10 cellular contexts compared by ENCODE assay signal in genomic region chr11:45285931-45286632, GRCh38. TPM values are rescaled to one million over a fixed set of nuclear protein-coding genes. Genes with fewer than 3 reads are reported as not detected.
DNase-seq lines count a peak whose midpoint lies in the region; ATAC-seq, FAIRE-seq and TF ChIP-seq lines count a peak whose summit lies in the region.
"Had no signal": no experiment of that assay in that cellular context is flagged by ENCODE, and none has a peak within 500 bp of the region (broad histone marks: within the 10 kb centered on the region; RNA-seq: fewer than 3 reads in every experiment).

A gene with protein sequence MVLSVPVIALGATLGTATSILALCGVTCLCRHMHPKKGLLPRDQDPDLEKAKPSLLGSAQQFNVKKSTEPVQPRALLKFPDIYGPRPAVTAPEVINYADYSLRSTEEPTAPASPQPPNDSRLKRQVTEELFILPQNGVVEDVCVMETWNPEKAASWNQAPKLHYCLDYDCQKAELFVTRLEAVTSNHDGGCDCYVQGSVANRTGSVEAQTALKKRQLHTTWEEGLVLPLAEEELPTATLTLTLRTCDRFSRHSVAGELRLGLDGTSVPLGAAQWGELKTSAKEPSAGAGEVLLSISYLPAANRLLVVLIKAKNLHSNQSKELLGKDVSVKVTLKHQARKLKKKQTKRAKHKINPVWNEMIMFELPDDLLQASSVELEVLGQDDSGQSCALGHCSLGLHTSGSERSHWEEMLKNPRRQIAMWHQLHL (minus strand): TSS chr11:45286341. CDS start chr11:45286207, 134 bp downstream.

- no peak for TF ChIP-seq POLR2A in esophagus squamous epithelium (IDR thresholded peaks at IDR 0.05)

- no peak within 1 kb of the TSS for H3K4me3 Mint-ChIP-seq in effector memory CD8-positive, alpha-beta T cell
- H3K4me3 Mint-ChIP-seq: T-helper 1 cell treated with Interleukin-12 subunit alpha and Interleukin-12 subunit beta and Interleukin-4 antibody, amounts not matched to agents 30 μg/mL and 1 μg/mL, for 36 hours had no signal

- H3K27me3 ChIP-seq in WERI-Rb-1 (ENCODE audit: insufficient read depth, low read depth, severe bottlenecking) (no peaks in the 10 kb centered on the region), iPS-15b (ENCODE audit: control insufficient read depth, insufficient read depth, low read length) (peaks cover 24% of the 10 kb centered on the region), small intestine (ENCODE audit: control insufficient read depth in 2 of 2, insufficient read depth in 2 of 2, low read length in 2 of 2) (peaks cover 0 to 17% of the 10 kb centered on the region in 2 donors), esophagus squamous epithelium (peaks cover 5 to 92% (median 19%) of the 10 kb centered on the region in 4 donors)

- no peak for FAIRE-seq in small intestine (lab: Jason Lieb, UNC)

- H3K9me3 ChIP-seq in WERI-Rb-1 (ENCODE audit: severe bottlenecking): peaks cover 5% of the 10 kb centered on the region
- no peaks in the 10 kb centered on the region for H3K9me3 ChIP-seq in iPS-15b (ENCODE audit: control insufficient read depth, insufficient read depth, low read length)
- H3K9me3 ChIP-seq in small intestine (ENCODE audit: control insufficient read depth, low read depth): no peaks in the 10 kb centered on the region
- peaks cover 0 to 7% (median 0%) of the 10 kb centered on the region in 3 donors for H3K9me3 ChIP-seq in esophagus squamous epithelium

- peaks cover 62 to 92% of the 10 kb centered on the region in 2 donors for H3K27me3 Mint-ChIP-seq in effector memory CD8-positive, alpha-beta T cell

- TF ChIP-seq CTCF in WERI-Rb-1 (IDR thresholded peaks at IDR 0.05; ENCODE audit: low read depth, low read length) (no peak), esophagus squamous epithelium (IDR thresholded peaks at IDR 0.05) (no peak)

- peak; percentile 45 for DNase-seq in M059J (ENCODE audit: low read depth)
- peak; percentile 91 for DNase-seq in WERI-Rb-1
- DNase-seq in small intestine: peak; percentile 82
- DNase-seq in effector memory CD8-positive, alpha-beta T cell: no peak
- no peak for DNase-seq in esophagus squamous epithelium (lab: John Stamatoyannopoulos, UW)
- no peak for DNase-seq in SKM-1 treated with dmso at 0.1 percent for 144 hours (lab: John Stamatoyannopoulos, UW; ENCODE audit: unreplicated experiment)

- 0 to 8% (median 3%) methylated on average over 27 to 50 of the region's 50 CpGs for WGBS in small intestine, 3 donors
- 25 to 47% methylated on average over 2 to 4 of the region's 50 CpGs for WGBS in esophagus squamous epithelium, 2 donors

- H3K4me1 ChIP-seq in iPS-15b (ENCODE audit: control insufficient read depth, insufficient read depth, low read length): no peaks in the 10 kb centered on the region
- H3K4me1 ChIP-seq in small intestine (ENCODE audit: control insufficient read depth in 2 of 2, insufficient read depth in 1 of 2, low read depth in 1 of 2, low read length in 1 of 2): no peaks in the 10 kb centered on the region
- peaks cover 0 to 10% (median 5%) of the 10 kb centered on the region in 3 donors for H3K4me1 ChIP-seq in esophagus squamous epithelium

- intact Hi-C loops in esophagus squamous epithelium (cut with DNase I): no loop called here

- peak within 1 kb of the TSS; percentile 78 for H3K4me3 ChIP-seq in WERI-Rb-1 (ENCODE audit: low read depth, low read length)
- peak within 1 kb of the TSS; percentile 68 for H3K4me3 ChIP-seq in iPS-15b (ENCODE audit: low read depth, low read length)
- peak within 1 kb of the TSS in 1 of 2 donors; percentile 72 for H3K4me3 ChIP-seq in small intestine (ENCODE audit: low read depth in 1 of 2, low read length in 2 of 2)
- peak within 1 kb of the TSS in 2 of 4 donors; percentile 16 to 52 for H3K4me3 ChIP-seq in esophagus squamous epithelium

- H3K36me3 Mint-ChIP-seq in effector memory CD8-positive, alpha-beta T cell (ENCODE audit: insufficient read depth): no peaks in the 10 kb centered on the region

- H3K4me1 Mint-ChIP-seq in effector memory CD8-positive, alpha-beta T cell (ENCODE audit: low read depth in 2 of 2): no peaks in the 10 kb centered on the region

- ATAC-seq in effector memory CD8-positive, alpha-beta T cell (replicated peaks): no peak
- no peak for ATAC-seq in HG02870 (IDR thresholded peaks at IDR 0.05; ENCODE audit: unreplicated experiment)

- H3K27ac ChIP-seq in WERI-Rb-1 (peak within 1 kb of the TSS; percentile 40; the same call in 1 of the 2 replicates), small intestine (ENCODE audit: low read depth in 1 of 2, low read length in 1 of 2) (peak within 1 kb of the TSS; percentile 34 to 79), esophagus squamous epithelium (no peak within 1 kb of the TSS)

- H3K9me3 Mint-ChIP-seq in effector memory CD8-positive, alpha-beta T cell: no peaks in the 10 kb centered on the region
- H3K9me3 Mint-ChIP-seq: T-helper 1 cell treated with Interleukin-12 subunit alpha and Interleukin-12 subunit beta and Interleukin-4 antibody, amounts not matched to agents 30 μg/mL and 1 μg/mL, for 36 hours had no signal

- no peak within 1 kb of the TSS for H3K27ac Mint-ChIP-seq in effector memory CD8-positive, alpha-beta T cell
- H3K27ac Mint-ChIP-seq: T-helper 1 cell treated with Interleukin-12 subunit alpha and Interleukin-12 subunit beta and Interleukin-4 antibody, amounts not matched to agents 30 μg/mL and 1 μg/mL, for 36 hours had no signal

- H3K36me3 ChIP-seq in WERI-Rb-1: no peaks in the 10 kb centered on the region
- no peaks in the 10 kb centered on the region for H3K36me3 ChIP-seq in iPS-15b (ENCODE audit: control insufficient read depth, insufficient read depth, low read length)
- H3K36me3 ChIP-seq in small intestine (ENCODE audit: control insufficient read depth in 2 of 2, insufficient read depth in 2 of 2, low read length in 2 of 2): no peaks in the 10 kb centered on the region
- H3K36me3 ChIP-seq in esophagus squamous epithelium: no peaks in the 10 kb centered on the region

- peak within 1 kb of the TSS; percentile 70 for H3K9ac ChIP-seq in iPS-15b (ENCODE audit: low read depth, low read length)

RNA-seq across cellular contexts. Expression of the gene that starts here (rescaled TPM):
- total RNA-seq in M059J (2014; rRNA removed; shearing (Covaris generic)): 6.2 and 7.2 TPM in 2 replicates
- 10 to 100 TPM in 1 of 3 donors, 1 to 10 TPM in 2; 2.0 to 22.5 (median 2.2) TPM for polyA plus RNA-seq in small intestine
- total RNA-seq in esophagus squamous epithelium: under 1 TPM in 2 of 4 donors, not detected in 2; 0.04 to 0.15 TPM
- polyA plus RNA-seq: urinary bladder had no signal

Comparison
In these comparisons a context has a peak if more than half of its experiments do, and no peak if none do; other contexts are left out.
1. DNase-seq: peak in M059J (single experiment), WERI-Rb-1 (single experiment) and small intestine (single experiment); none in effector memory CD8-positive, alpha-beta T cell (0 of 3), esophagus squamous epithelium (single experiment) and SKM-1 treated with dmso at 0.1 percent for 144 hours (single experiment).
2. H3K27ac ChIP-seq: peak in WERI-Rb-1 (single experiment) and small intestine (2 of 2); none in esophagus squamous epithelium (0 of 4).